In the genomic region with DNA sequence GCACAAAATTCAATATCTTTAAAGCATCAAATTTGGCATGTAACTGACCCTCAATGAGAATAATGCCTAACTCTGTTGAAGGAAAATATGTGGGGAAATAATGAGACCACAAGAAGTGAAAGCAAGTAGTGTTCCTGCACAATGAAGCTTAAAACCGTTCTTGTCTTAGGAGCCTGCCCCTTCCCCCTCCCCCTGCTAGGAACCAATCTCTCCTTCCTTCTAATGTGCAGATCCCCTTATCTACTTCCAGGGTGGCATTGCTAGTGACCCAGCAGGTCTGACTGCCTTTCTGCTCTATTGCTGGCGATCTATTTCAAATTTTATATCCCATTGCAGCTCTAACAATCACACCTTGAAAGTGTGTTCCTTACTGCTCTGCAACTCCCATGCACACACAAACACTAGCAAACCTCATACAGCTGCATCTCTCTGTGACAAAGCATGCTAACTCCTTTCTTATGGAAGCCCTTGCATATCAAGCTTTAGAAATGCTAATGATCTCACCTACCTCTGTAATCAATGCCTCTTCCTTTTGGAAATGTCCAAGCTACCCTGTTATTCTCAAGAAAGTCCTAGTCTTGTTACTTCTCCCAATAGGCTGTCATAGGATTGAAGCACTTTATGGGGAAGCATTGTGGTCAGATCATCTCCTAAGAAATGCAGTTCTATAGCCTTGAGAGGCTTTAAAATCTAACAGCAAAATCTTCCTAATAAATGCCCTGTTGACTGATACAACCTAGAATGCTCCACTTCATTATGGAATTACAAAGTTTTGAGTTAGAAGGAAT, we compare ENCODE assay signal across 23 cellular contexts. TPM values are rescaled to one million over a fixed set of nuclear protein-coding genes. Genes with fewer than 3 reads are reported as not detected.
DNase-seq lines count a peak whose midpoint lies in the region; ATAC-seq, FAIRE-seq and TF ChIP-seq lines count a peak whose summit lies in the region.
"Had no signal": no experiment of that assay in that cellular context is flagged by ENCODE, and none has a peak within 500 bp of the region (broad histone marks: within the 10 kb centered on the region; RNA-seq: fewer than 3 reads in every experiment).

No MANE protein-coding gene starts in this region.

- no peak overlapping the region for H2BK120ac ChIP-seq in neuronal stem cell (ENCODE audit: low read depth, low read length)

- H2AK5ac ChIP-seq in neuronal stem cell (ENCODE audit: low read depth, low read length) = no peak overlapping the region

- no peak overlapping the region for H3K9ac ChIP-seq in neuronal stem cell (ENCODE audit: low read depth, low read length, poor library complexity)

- H3K23ac ChIP-seq in neuronal stem cell (ENCODE audit: low read depth, low read length, poor library complexity) = no peak overlapping the region

- no peak for TF ChIP-seq CTCF in coronary artery (IDR thresholded peaks at IDR 0.05)

- no peak overlapping the region for H3K18ac ChIP-seq in neuronal stem cell (ENCODE audit: low read length)

- FAIRE-seq in GM12891 (lab: Jason Lieb, UNC) = peak; percentile 5
- FAIRE-seq: bronchial epithelial cell, G401.6, GM12878, K562 had no signal

- H2BK15ac ChIP-seq in neuronal stem cell (ENCODE audit: low read length) = no peak overlapping the region

- peaks cover 8 to 10% of the 10 kb centered on the region in 2 donors for H3K4me1 ChIP-seq in neuronal stem cell (ENCODE audit: control insufficient read depth in 2 of 2, insufficient read depth in 1 of 2, low read depth in 1 of 2, low read length in 2 of 2)
- H3K4me1 ChIP-seq: Peyer's patch, sigmoid colon had no signal

- no peak overlapping the region for H3K4ac ChIP-seq in neuronal stem cell (ENCODE audit: low read length)

- H2BK12ac ChIP-seq in neuronal stem cell (ENCODE audit: low read length) = no peak overlapping the region

- DNase-seq in GM12891 (ENCODE audit: insufficient read length, low spot score) (no peak), SK-MEL-5 (ENCODE audit: low read depth, low spot score) (peak; percentile 79), iPS DF 19.7 (ENCODE audit: low read depth, low spot score) (peak; percentile 75), neuronal stem cell (ENCODE audit: low spot score) (peak; percentile 24), coronary artery (ENCODE audit: low spot score) (no peak)
- DNase-seq in central memory CD4-positive, alpha-beta T cell = no peak
- DNase-seq in activated CD4-positive, CD25-positive, alpha-beta regulatory T cell treated with anti-CD3 and anti-CD28 coated beads, Interleukin-2, amount 50 U/mL, for 72 hours = no peak
- DNase-seq: activated CD8-positive, alpha-beta T cell treated with anti-CD3 and anti-CD28 coated beads, Interleukin-2, amount 10 ng/mL, durations not matched to agents 7 days and 5 days; activated naive CD8-positive, alpha-beta T cell treated with anti-CD3 and anti-CD28 coated beads, Interleukin-2, amount 10 ng/mL, durations not matched to agents 7 days and 5 days; activated T-cell treated with anti-CD3 and anti-CD28 coated beads, Interleukin-2, amount 50 U/mL, for 48 hours; head of caudate nucleus; midbrain; NCI-H1048; NCI-H748 treated with DMSO at 0.1 percent for 48 hours; occipital lobe; Peyer's patch; sigmoid colon; stimulated activated CD4-positive, alpha-beta T cell treated with anti-CD3 and anti-CD28 coated beads, Interleukin-1b, Interleukin-23, amount 100 ng/mL, for 48 hours had no signal

- no peaks in the 10 kb centered on the region for H3K27me3 ChIP-seq in neuronal stem cell (ENCODE audit: control insufficient read depth in 3 of 3, insufficient read depth in 3 of 3, low read depth in 1 of 3, low read length in 3 of 3)
- H3K27me3 ChIP-seq: Peyer's patch, sigmoid colon had no signal

- WGBS in neuronal stem cell (ENCODE audit: extremely low coverage in 2 of 2, insufficient read length in 2 of 2, insufficient replicate concordance in 1 of 2), 2 donors = no CpG with 5 or more reads among the region's 2 CpGs

- H3K27ac ChIP-seq in neuronal stem cell (replicated peaks; ENCODE audit: low read length) (peak overlapping the region; percentile 35), coronary artery (no peak overlapping the region)
- H3K27ac ChIP-seq: Peyer's patch, sigmoid colon had no signal

- H3K4me3 ChIP-seq in neuronal stem cell (ENCODE audit: low read length in 2 of 2) (no peak overlapping the region), coronary artery (no peak overlapping the region)
- H3K4me3 ChIP-seq: GM12878, K562, Peyer's patch, sigmoid colon had no signal

- no peak for TF ChIP-seq POLR2A in GM12891 (IDR thresholded peaks at IDR 0.05; ENCODE audit: low read depth, low read length)

- ATAC-seq in GM18858 (IDR thresholded peaks at IDR 0.05; ENCODE audit: unreplicated experiment) = no peak
- ATAC-seq: activated CD8-positive, alpha-beta T cell treated with anti-CD3 and anti-CD28 coated beads, Interleukin-2, amount 10 ng/mL, durations not matched to agents 7 days and 5 days; GM12878; K562 had no signal

- H3K14ac ChIP-seq in neuronal stem cell (ENCODE audit: low read length) = no peak overlapping the region

- H3K4me2 ChIP-seq in neuronal stem cell (ENCODE audit: insufficient read depth, low read length, poor library complexity, severe bottlenecking) = peak overlapping the region; percentile 41

- H2AFZ ChIP-seq in neuronal stem cell (ENCODE audit: low read length) = no peak overlapping the region

- in situ Hi-C loops in SK-MEL-5 (cut with HindIII; ENCODE audit: low pct_unique_long_range_greater_than_20kb, low sequenced_read_pairs) = no loop called here

- peaks cover 0 to 20% of the 10 kb centered on the region in 2 donors for H3K36me3 ChIP-seq in neuronal stem cell (replicated peaks in 1 of 2; ENCODE audit: control insufficient read depth in 2 of 2, insufficient read depth in 2 of 2, low read length in 2 of 2)
- H3K36me3 ChIP-seq: Peyer's patch, sigmoid colon had no signal

- H4K8ac ChIP-seq in neuronal stem cell (ENCODE audit: low read depth, low read length) = no peak overlapping the region

- H3K9me3 ChIP-seq in neuronal stem cell (replicated peaks in 1 of 2; ENCODE audit: control insufficient read depth in 2 of 2, insufficient read depth in 1 of 2, low read depth in 1 of 2, low read length in 2 of 2) = peaks cover 0 to 2% of the 10 kb centered on the region in 2 donors
- H3K9me3 ChIP-seq: Peyer's patch, sigmoid colon had no signal

- H2BK5ac ChIP-seq in neuronal stem cell (ENCODE audit: low read length) = no peak overlapping the region

- H4K91ac ChIP-seq in neuronal stem cell (ENCODE audit: low read depth, low read length, poor library complexity) = no peak overlapping the region

- H3K79me1 ChIP-seq in neuronal stem cell (ENCODE audit: low read depth, low read length) = peaks cover 4% of the 10 kb centered on the region

TF ChIP-seq in GM12891, 5 proteins besides CTCF, POLR2A, EP300 and RAD21:
- no peak for TF ChIP-seq POU2F2 (IDR thresholded peaks at IDR 0.05; ENCODE audit: low read depth, low read length)

RNA-seq across cellular contexts. Expression of a gene that starts 26.5 kb away (rescaled TPM):
- polyA plus RNA-seq in GM12891 (2012; ENCODE audit: low read depth, missing spikeins) = 7.4 TPM
- total RNA-seq in SK-MEL-5 (2014; rRNA removed; shearing (Covaris generic)) = 12.4 and 18.2 TPM in 2 replicates
- 69.5 and 74.6 TPM in 2 replicates for polyA plus RNA-seq in SK-MEL-5 (2015; cell fraction: cytosol; rRNA removed)
- 22.7 and 45.4 TPM in 2 replicates for polyA plus RNA-seq in SK-MEL-5 (2015; cell fraction: nucleus; rRNA removed)
- polyA plus RNA-seq in neuronal stem cell (2013, experiment 1 of 2) = 45.2 TPM
- 43.6 TPM for polyA plus RNA-seq in neuronal stem cell (2013, experiment 2 of 2)

Comparison
In these comparisons a context has a peak if more than half of its experiments do, and no peak if none do; other contexts are left out.
1. DNase-seq: peak in SK-MEL-5 (single experiment), iPS DF 19.7 (single experiment) and neuronal stem cell (single experiment); none in GM12891 (single experiment), central memory CD4-positive, alpha-beta T cell (single experiment), activated CD4-positive, CD25-positive, alpha-beta regulatory T cell treated with anti-CD3 and anti-CD28 coated beads, Interleukin-2, amount 50 U/mL, for 72 hours (single experiment) and coronary artery (single experiment).